ENCODE assay signal across 11 cellular contexts in genomic region chr22:22300511-22300910, GRCh38. TPM values are rescaled to one million over a fixed set of nuclear protein-coding genes. Genes with fewer than 3 reads are reported as not detected.
"Had no signal": no experiment of that assay in that cellular context is flagged by ENCODE, and none has a peak within 500 bp of the region (broad histone marks: within the 10 kb centered on the region; RNA-seq: fewer than 3 reads in every experiment).

No MANE protein-coding gene starts in this region.

RNA-seq across cellular contexts. Expression of gene VPREB1, which starts 55.9 kb away (rescaled TPM):
- total RNA-seq: activated B cell treated with CpG ODN at 0.5 μM for 24 hours; activated CD4-positive, alpha-beta memory T cell treated with anti-CD3 and anti-CD28 coated beads, Interleukin-2, amount 10 ng/mL, durations not matched to agents 7 days and 5 days; activated CD8-positive, alpha-beta memory T cell treated with anti-CD3 and anti-CD28 coated beads, Interleukin-2, amount 10 ng/mL, durations not matched to agents 7 days and 5 days; activated naive CD8-positive, alpha-beta T cell treated with anti-CD3 and anti-CD28 coated beads for 36 hours; activated T-helper 2 cell treated with anti-CD3 and anti-CD28 coated beads, Interferon-gamma antibody, Interleukin-2, Interleukin-4, amounts not matched to agents 10 μg/mL and 5 μg/mL and 100 μg/mL, durations not matched to agents 14 hours and 24 hours and 36 hours; aorta; breast epithelium; cardiac septum; LHCN-M2; M059J; Right ventricle myocardium superior had no signal
